In the genomic region with DNA sequence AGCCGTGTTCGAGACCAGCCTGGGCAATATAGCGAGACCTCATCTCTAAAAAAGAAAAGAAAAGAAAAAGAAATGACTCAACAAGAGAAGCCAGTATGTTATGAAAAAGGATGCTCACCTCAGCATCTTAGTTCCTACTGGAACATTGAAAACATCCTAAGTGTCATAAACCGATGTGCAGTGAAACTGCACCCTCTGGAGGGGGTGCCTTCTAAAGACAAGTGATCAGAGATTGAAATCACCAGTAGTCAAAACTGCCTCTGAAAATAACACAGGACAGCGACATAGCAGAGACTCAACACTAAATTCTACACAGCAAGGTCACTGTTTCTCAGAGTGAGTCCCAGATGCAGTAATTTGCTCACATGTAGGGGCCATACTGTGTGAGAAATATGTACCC, we compare ENCODE assay signal across 12 cellular contexts. TPM values are rescaled to one million over a fixed set of nuclear protein-coding genes. Genes with fewer than 3 reads are reported as not detected.
A peak's percentile ranks its signal among the peaks of the same experiment; 100 is the strongest.
DNase-seq lines count a peak whose midpoint lies in the region; ATAC-seq, FAIRE-seq and TF ChIP-seq lines count a peak whose summit lies in the region.
"Had no signal": no experiment of that assay in that cellular context is flagged by ENCODE, and none has a peak within 500 bp of the region (broad histone marks: within the 10 kb centered on the region; RNA-seq: fewer than 3 reads in every experiment).

No MANE protein-coding gene starts in this region.

- H3K27ac ChIP-seq in adrenal gland, result no peak overlapping the region
- H3K27ac ChIP-seq: colonic mucosa, sigmoid colon, SJSA1 had no signal

- no peaks in the 10 kb centered on the region for H3K4me1 ChIP-seq in adrenal gland (replicated peaks in 1 of 2)
- H3K4me1 ChIP-seq: colonic mucosa, sigmoid colon, SJSA1 had no signal

- intact Hi-C loops in adrenal gland (cut with DNase I), result no loop called here

- no peaks in the 10 kb centered on the region for H3K36me3 ChIP-seq in adrenal gland (replicated peaks in 1 of 2)
- H3K36me3 ChIP-seq: colonic mucosa, sigmoid colon, SJSA1 had no signal

- ATAC-seq in HG03280 (IDR thresholded peaks at IDR 0.05; ENCODE audit: unreplicated experiment) (no peak), HG03354 (IDR thresholded peaks at IDR 0.05; ENCODE audit: poor library complexity, severe bottlenecking, unreplicated experiment) (no peak)

- FAIRE-seq in GM18507 (lab: Jason Lieb, UNC), result peak; percentile 18

- TF ChIP-seq CTCF in AG09309 (IDR thresholded peaks at IDR 0.05; ENCODE audit: control insufficient read depth, insufficient read depth, low read depth, low read length, missing control alignments), result peak; percentile 34
- peak in 3 of 6 experiments; percentile 10 to 27 (median 10) for TF ChIP-seq CTCF in adrenal gland (IDR thresholded peaks at IDR 0.05)

- H3K4me3 ChIP-seq in AG09309 (ENCODE audit: control insufficient read depth, low read depth, low read length) (no peak overlapping the region), adrenal gland (no peak overlapping the region)
- H3K4me3 ChIP-seq: colonic mucosa, sigmoid colon, SJSA1 had no signal

- no peak for DNase-seq in AG09309 (ENCODE audit: low read depth)
- DNase-seq in GM18507 (ENCODE audit: extremely low spot score, insufficient read length, low read depth), result no peak
- DNase-seq in RPMI7951 (ENCODE audit: low read depth), result peak; percentile 40
- peak; percentile 5 for DNase-seq in globus pallidus (ENCODE audit: low spot score)
- no peak for DNase-seq in adrenal gland
- DNase-seq in activated CD4-positive, CD25-positive, alpha-beta regulatory T cell treated with anti-CD3 and anti-CD28 coated beads, Interleukin-2, amount 50 U/mL, for 72 hours, result no peak
- DNase-seq: colonic mucosa, NCI-H1048, sigmoid colon had no signal

- no peak for TF ChIP-seq POLR2A in adrenal gland (IDR thresholded peaks at IDR 0.05)

- peaks cover 9% of the 10 kb centered on the region for H3K27me3 ChIP-seq in adrenal gland
- H3K27me3 ChIP-seq: sigmoid colon, SJSA1 had no signal

- 49 to 69% (median 66%) methylated on average over 5 of the region's 5 CpGs for WGBS in adrenal gland, 4 donors

- H3K9me3 ChIP-seq in adrenal gland (replicated peaks in 1 of 3), result no peaks in the 10 kb centered on the region
- H3K9me3 ChIP-seq: colonic mucosa, sigmoid colon, SJSA1 had no signal

RNA-seq across cellular contexts. Expression of gene ATP6AP2, which starts 28.0 kb away (rescaled TPM):
- total RNA-seq in RPMI7951 (2014; rRNA removed; shearing (Covaris generic)), result 181 and 233 TPM in 2 replicates
- total RNA-seq in adrenal gland, result 100 to 1,000 TPM; 109 to 159 (median 140) TPM
- polyA plus RNA-seq in adrenal gland, result 100 to 1,000 TPM in 1 of 3 donors, 10 to 100 TPM in 2; 32.3 to 164 (median 43.1) TPM

Comparison
In these comparisons a context has a peak if more than half of its experiments do, and no peak if none do; other contexts are left out.
1. DNase-seq: peak in RPMI7951 (single experiment) and globus pallidus (single experiment); none in AG09309 (single experiment), GM18507 (single experiment), adrenal gland (0 of 7) and activated CD4-positive, CD25-positive, alpha-beta regulatory T cell treated with anti-CD3 and anti-CD28 coated beads, Interleukin-2, amount 50 U/mL, for 72 hours (single experiment).